Comparison of ENCODE assay signal across 8 cellular contexts in genomic region chr17:28727727-28728363, GRCh38. TPM values are rescaled to one million over a fixed set of nuclear protein-coding genes. Genes with fewer than 3 reads are reported as not detected.
DNase-seq lines count a peak whose midpoint lies in the region; ATAC-seq, FAIRE-seq and TF ChIP-seq lines count a peak whose summit lies in the region.

No MANE protein-coding gene starts in this region.

- H3K4me3 ChIP-seq in GM12864 (ENCODE audit: low read depth, low read length) (peak overlapping the region; percentile 54), MM.1S (ENCODE audit: low read length) (peak overlapping the region; percentile 79), astrocyte of the spinal cord (ENCODE audit: low read depth, low read length) (peak overlapping the region; percentile 75)

- H3K4me1 ChIP-seq in MM.1S (ENCODE audit: low read length), result peaks cover 4% of the 10 kb centered on the region; the same call in 1 of the 2 replicates

- H3K9ac ChIP-seq in MM.1S (ENCODE audit: low read length), result peak overlapping the region; percentile 87

- peak overlapping the region; percentile 98 for H3K27ac ChIP-seq in MM.1S (ENCODE audit: low read length)

- intact Hi-C loops in posterior vena cava (cut with DNase I), result loop anchor here (5.0 kb wide), 2 partner anchors 179 to 219 kb away; no protein-coding TSS in a partner anchor

- no peak for FAIRE-seq in H54 (lab: Jason Lieb, UNC)

- H3K79me2 ChIP-seq in MM.1S (ENCODE audit: low read length), result peaks cover 8% of the 10 kb centered on the region

- ATAC-seq in T-helper 17 cell, result peak; percentile 70

- H3K4me3 Mint-ChIP-seq in T-helper 17 cell, result peak overlapping the region; percentile 97

- no peaks in the 10 kb centered on the region for H3K27me3 ChIP-seq in MM.1S (replicated peaks; ENCODE audit: insufficient read depth, low read length)

- in situ Hi-C loops in astrocyte of the spinal cord (cut with HindIII; ENCODE audit: low sequenced_read_pairs), result no loop called here

- peak overlapping the region; percentile 99 for H3K4me2 ChIP-seq in MM.1S (ENCODE audit: low read depth, low read length)

- peak overlapping the region; percentile 76 for H2AFZ ChIP-seq in MM.1S (ENCODE audit: low read length)

- TF ChIP-seq CTCF in GM12864 (IDR thresholded peaks at IDR 0.05; ENCODE audit: low read depth, low read length, missing control alignments), result peak; percentile 32
- peak; percentile 48 for TF ChIP-seq CTCF in MM.1S (IDR thresholded peaks at IDR 0.05; ENCODE audit: low read length)
- TF ChIP-seq CTCF in astrocyte of the spinal cord (IDR thresholded peaks at IDR 0.05; ENCODE audit: low read depth, low read length), result peak; percentile 32

- H3K36me3 ChIP-seq in MM.1S (replicated peaks; ENCODE audit: insufficient read depth, low read length), result 0 out of 2 replicates have a peak, but pooled peaks cover 4% of the 10 kb centered on the region

- no peaks in the 10 kb centered on the region for H3K27me3 Mint-ChIP-seq in T-helper 17 cell

- peaks cover 55% of the 10 kb centered on the region for H3F3A ChIP-seq in MM.1S (ENCODE audit: insufficient read depth, low read length)

- peaks cover 5% of the 10 kb centered on the region for H3K36me3 Mint-ChIP-seq in T-helper 17 cell (ENCODE audit: low read depth)

- H3K9me2 ChIP-seq in MM.1S (replicated peaks; ENCODE audit: insufficient read depth, low read length), result no peaks in the 10 kb centered on the region

- H4K20me1 ChIP-seq in MM.1S (ENCODE audit: insufficient read depth, low read length), result 0 out of 2 replicates have a peak, but pooled peaks cover 4% of the 10 kb centered on the region

- DNase-seq in GM12864 (ENCODE audit: low read depth) (peak; percentile 91), H54 (ENCODE audit: insufficient read length, low spot score) (peak; percentile 68), MM.1S (peak; percentile 94), T-helper 17 cell (peak; percentile 77 to 88 (median 80)), astrocyte of the spinal cord (ENCODE audit: low read depth, low spot score) (peak; percentile 43), kidney tubule cell (ENCODE audit: low spot score) (peak; percentile 94), posterior vena cava (ENCODE audit: low spot score) (no peak)
- DNase-seq in stimulated activated CD4-positive, alpha-beta T cell treated with anti-CD3 and anti-CD28 coated beads, Interleukin-4, amount 100 ng/mL, for 1 hour, result peak; percentile 89

- H3K27ac Mint-ChIP-seq in T-helper 17 cell, result peak overlapping the region; percentile 100

- no peaks in the 10 kb centered on the region for H3K9me3 ChIP-seq in MM.1S (replicated peaks; ENCODE audit: insufficient read depth, low read length)
- peaks cover 3% of the 10 kb centered on the region for H3K9me3 ChIP-seq in T-helper 17 cell (ENCODE audit: control insufficient read depth, low read length, poor library complexity, severe bottlenecking)

- 0 out of 2 replicates have a peak, but pooled peaks have one; percentile 19 for TF ChIP-seq POLR2A in H54 (IDR thresholded peaks at IDR 0.05; ENCODE audit: low read depth, low read length)

- peaks cover 46% of the 10 kb centered on the region for H3K4me1 Mint-ChIP-seq in T-helper 17 cell

RNA-seq across cellular contexts. Expression of gene NEK8, which starts 0.7 kb away (rescaled TPM):
- total RNA-seq in T-helper 17 cell, result 1 to 10 TPM; 5.8 to 8.8 TPM
- 1 to 10 TPM; 2.3 TPM for total RNA-seq in posterior vena cava

RNA-seq across cellular contexts. Expression of gene TLCD1, which starts 1.8 kb away (rescaled TPM):
- total RNA-seq in T-helper 17 cell (1 to 10 TPM; 1.1 to 1.4 TPM), posterior vena cava (1 to 10 TPM; 2.2 to 3.1 TPM)

RNA-seq across cellular contexts. Expression of gene RPL23A, which starts 8.1 kb away (rescaled TPM):
- total RNA-seq in T-helper 17 cell (1,000 to 10,000 TPM; 2,757 to 2,860 TPM), posterior vena cava (100 to 1,000 TPM; 981 to 999 TPM)

RNA-seq across cellular contexts. Expression of gene RAB34, which starts 10.2 kb away (rescaled TPM):
- total RNA-seq in T-helper 17 cell, result 10 to 100 TPM in 1 of 2 donors, 1 to 10 TPM in 1; 8.3 to 24.3 TPM
- 10 to 100 TPM; 75.0 to 90.2 TPM for total RNA-seq in posterior vena cava

RNA-seq across cellular contexts. Expression of gene TRAF4, which starts 16.0 kb away (rescaled TPM):
- total RNA-seq in T-helper 17 cell, result 100 to 1,000 TPM; 326 to 362 TPM
- 10 to 100 TPM; 10.2 to 10.8 TPM for total RNA-seq in posterior vena cava
